Comparison of ENCODE assay signal across 8 cellular contexts in genomic region chr22:28051787-28052356, GRCh38.
DNase-seq lines count a peak whose midpoint lies in the region; ATAC-seq, FAIRE-seq and TF ChIP-seq lines count a peak whose summit lies in the region.

No MANE protein-coding gene starts in this region.

- H3K4me3 ChIP-seq in SJCRH30 (no peak overlapping the region), right lobe of liver (no peak overlapping the region)

- intact Hi-C loops in right lobe of liver (cut with DNase I), result no loop called here

- no peak for TF ChIP-seq POLR2A in right lobe of liver (IDR thresholded peaks at IDR 0.05)

- H3K27ac ChIP-seq in SJCRH30, result no peak overlapping the region
- H3K27ac ChIP-seq in right lobe of liver, result no peak overlapping the region

- H3K4me1 ChIP-seq in SJCRH30, result no peaks in the 10 kb centered on the region
- no peaks in the 10 kb centered on the region for H3K4me1 ChIP-seq in right lobe of liver

- FAIRE-seq in D721Med (lab: Jason Lieb, UNC) (no peak), HTR-8/SVneo (lab: Jason Lieb, UNC) (no peak)

- H3K27me3 ChIP-seq in SJCRH30, result no peaks in the 10 kb centered on the region
- H3K27me3 ChIP-seq in right lobe of liver, result no peaks in the 10 kb centered on the region

- H3K9me3 ChIP-seq in SJCRH30 (replicated peaks) (no peaks in the 10 kb centered on the region), right lobe of liver (no peaks in the 10 kb centered on the region)

- TF ChIP-seq CTCF in D721Med (IDR thresholded peaks at IDR 0.05; ENCODE audit: insufficient read depth, missing control alignments), result peak; percentile 90
- TF ChIP-seq CTCF in right lobe of liver (IDR thresholded peaks at IDR 0.05), result peak; percentile 79 to 87 (median 82)

- DNase-seq in D721Med (ENCODE audit: insufficient read length, low spot score), result no peak
- peak; percentile 29 for DNase-seq in HTR-8/SVneo (ENCODE audit: insufficient read length, low spot score)
- peak; percentile 68 to 85 for DNase-seq in SJCRH30
- DNase-seq in dedifferentiated amniotic fluid mesenchymal stem cell (ENCODE audit: extremely low spot score), result peak; percentile 25
- DNase-seq in right lobe of liver, result peak; percentile 53 to 72 (median 62)
- DNase-seq in stromal cell of bone marrow (ENCODE audit: low read depth), result peak; percentile 35

- H3K36me3 ChIP-seq in SJCRH30, result no peaks in the 10 kb centered on the region
- no peaks in the 10 kb centered on the region for H3K36me3 ChIP-seq in right lobe of liver

- WGBS in right lobe of liver (ENCODE audit: insufficient coverage, low coverage, low lambda C conversion rate, missing lambda C conversion rate), result 29% methylated on average over 5 of the region's 5 CpGs

- ATAC-seq in right lobe of liver (peak; percentile 72 to 81 (median 76)), HG03280 (IDR thresholded peaks at IDR 0.05; ENCODE audit: unreplicated experiment) (no peak), HG03045 (IDR thresholded peaks at IDR 0.05; ENCODE audit: unreplicated experiment) (no peak)

Comparison
In these comparisons a context has a peak if more than half of its experiments do, and no peak if none do; other contexts are left out.
1. ATAC-seq: peak in right lobe of liver (4 of 4); none in HG03280 (single experiment) and HG03045 (single experiment).